8 cellular contexts compared by ENCODE assay signal in the genomic region with DNA sequence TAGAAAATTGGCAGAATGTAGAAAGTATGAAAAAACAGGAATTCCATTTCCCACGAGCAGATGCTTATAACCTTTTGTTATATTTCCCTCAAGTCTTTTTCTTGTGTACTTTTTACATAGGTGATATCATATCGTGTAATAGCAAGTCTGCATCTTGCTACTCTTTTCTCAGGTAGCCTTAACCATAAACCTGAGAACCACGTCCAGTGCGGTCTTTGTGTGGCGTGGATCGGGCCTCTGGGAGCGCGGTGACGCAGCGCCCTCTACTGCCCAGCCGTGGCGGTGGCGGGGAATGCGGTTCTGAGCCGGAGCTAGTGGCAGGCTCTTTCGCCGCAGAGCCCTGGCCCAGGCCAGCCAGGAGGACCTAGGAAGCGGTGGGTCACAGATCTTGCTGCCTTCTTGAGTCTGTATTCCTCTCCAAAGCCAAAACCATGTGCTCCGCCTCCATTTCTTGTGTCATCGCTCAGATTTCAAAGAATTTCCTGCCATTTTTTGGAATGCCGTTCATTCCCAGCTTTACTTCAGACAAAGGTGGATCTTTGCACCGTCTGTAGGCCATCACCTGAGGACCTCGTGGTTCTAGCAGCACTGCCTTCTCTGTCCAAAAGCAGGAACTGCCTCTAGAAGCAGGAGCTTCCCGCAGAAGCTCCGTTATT.
DNase-seq lines count a peak whose midpoint lies in the region; ATAC-seq and TF ChIP-seq lines count a peak whose summit lies in the region.

No MANE protein-coding gene starts in this region.

- peaks cover 8% of the 10 kb centered on the region for H3K36me3 Mint-ChIP-seq in activated CD4-positive, alpha-beta T cell treated with anti-CD3 and anti-CD28 coated beads, Interleukin-2, amount 10 ng/mL, durations not matched to agents 7 days and 5 days (ENCODE audit: low read depth)

- H3K4me1 Mint-ChIP-seq in activated CD4-positive, alpha-beta T cell treated with anti-CD3 and anti-CD28 coated beads, Interleukin-2, amount 10 ng/mL, durations not matched to agents 7 days and 5 days: peaks cover 81% of the 10 kb centered on the region

- ATAC-seq in right lobe of liver (peak; percentile 82 to 89 (median 86)), GM21723 (IDR thresholded peaks at IDR 0.05; ENCODE audit: unreplicated experiment) (no peak)

- DNase-seq in NCI-H1694 (lab: John Stamatoyannopoulos, UW): peak; percentile 31
- DNase-seq in activated CD4-positive, alpha-beta T cell treated with anti-CD3 and anti-CD28 coated beads, Interleukin-2, amount 10 ng/mL, durations not matched to agents 7 days and 5 days: peak; percentile 72
- DNase-seq in choroid plexus epithelial cell (ENCODE audit: low read depth): peak; percentile 70
- peak; percentile 77 to 83 (median 79) for DNase-seq in right lobe of liver
- peak; percentile 39 to 56 (median 44) for DNase-seq in stimulated activated CD4-positive, alpha-beta T cell treated with anti-CD3 and anti-CD28 coated beads, TNF-alpha, amount 100 ng/mL, for 4 hours (ENCODE audit: low read depth in 3 of 3)
- no peak for DNase-seq in NCI-H1048 (lab: John Stamatoyannopoulos, UW)

- intact Hi-C loops in right lobe of liver (cut with DNase I): loop anchor here in 1 of 2 donors (10.0 kb wide), 1 partner anchor 94 kb away; no protein-coding TSS in a partner anchor

- POLR2A ChIA-PET in activated CD4-positive, alpha-beta T cell treated with anti-CD3 and anti-CD28 coated beads, Interleukin-2, amount 10 ng/mL, durations not matched to agents 7 days and 5 days (lab: Charles Lee): no interaction called here

- CTCF ChIA-PET in activated CD4-positive, alpha-beta T cell treated with anti-CD3 and anti-CD28 coated beads, Interleukin-2, amount 10 ng/mL, durations not matched to agents 7 days and 5 days (lab: Charles Lee): interaction anchor here (0.6 to 3.2 kb wide), 23 partner anchors 9 to 840 kb away, joined by 3 to 18 read pairs (median 3); no protein-coding TSS in a partner anchor

- H3K4me3 ChIP-seq in GM12875 (ENCODE audit: low read depth, low read length) (no peak overlapping the region), choroid plexus epithelial cell (ENCODE audit: low read depth, low read length) (no peak overlapping the region), right lobe of liver (no peak overlapping the region)

- peak overlapping the region; percentile 72 for H3K27ac Mint-ChIP-seq in activated CD4-positive, alpha-beta T cell treated with anti-CD3 and anti-CD28 coated beads, Interleukin-2, amount 10 ng/mL, durations not matched to agents 7 days and 5 days

- peaks cover 0 to 12% (median 2%) of the 10 kb centered on the region in 4 donors for H3K36me3 ChIP-seq in right lobe of liver

- peaks cover 0 to 19% (median 8%) of the 10 kb centered on the region in 4 donors for H3K4me1 ChIP-seq in right lobe of liver

- no peaks in the 10 kb centered on the region for H3K9me3 Mint-ChIP-seq in activated CD4-positive, alpha-beta T cell treated with anti-CD3 and anti-CD28 coated beads, Interleukin-2, amount 10 ng/mL, durations not matched to agents 7 days and 5 days

- peak; percentile 99 for TF ChIP-seq CTCF in GM12875 (IDR thresholded peaks at IDR 0.05; ENCODE audit: borderline replicate concordance, insufficient read depth, low read depth, low read length)
- TF ChIP-seq CTCF in choroid plexus epithelial cell (conservative IDR thresholded peaks at IDR 0.05; ENCODE audit: low read depth, low read length): peak; percentile 98
- TF ChIP-seq CTCF in right lobe of liver (IDR thresholded peaks at IDR 0.05): peak; percentile 93 to 97 (median 96)

- H3K27ac ChIP-seq in right lobe of liver: no peak overlapping the region

- no peak for TF ChIP-seq POLR2A in right lobe of liver (IDR thresholded peaks at IDR 0.05)

- peak overlapping the region; percentile 10 for H3K4me3 Mint-ChIP-seq in activated CD4-positive, alpha-beta T cell treated with anti-CD3 and anti-CD28 coated beads, Interleukin-2, amount 10 ng/mL, durations not matched to agents 7 days and 5 days

- WGBS in right lobe of liver (ENCODE audit: insufficient coverage, low coverage, low lambda C conversion rate, missing lambda C conversion rate): 20% methylated on average over 12 of the region's 25 CpGs

- H3K27me3 ChIP-seq in right lobe of liver: no peaks in the 10 kb centered on the region

- H3K9me3 ChIP-seq in right lobe of liver: no peaks in the 10 kb centered on the region

- peaks cover 4% of the 10 kb centered on the region for H3K27me3 Mint-ChIP-seq in activated CD4-positive, alpha-beta T cell treated with anti-CD3 and anti-CD28 coated beads, Interleukin-2, amount 10 ng/mL, durations not matched to agents 7 days and 5 days
